Comparison of ENCODE assay signal across 8 cellular contexts in the genomic region with DNA sequence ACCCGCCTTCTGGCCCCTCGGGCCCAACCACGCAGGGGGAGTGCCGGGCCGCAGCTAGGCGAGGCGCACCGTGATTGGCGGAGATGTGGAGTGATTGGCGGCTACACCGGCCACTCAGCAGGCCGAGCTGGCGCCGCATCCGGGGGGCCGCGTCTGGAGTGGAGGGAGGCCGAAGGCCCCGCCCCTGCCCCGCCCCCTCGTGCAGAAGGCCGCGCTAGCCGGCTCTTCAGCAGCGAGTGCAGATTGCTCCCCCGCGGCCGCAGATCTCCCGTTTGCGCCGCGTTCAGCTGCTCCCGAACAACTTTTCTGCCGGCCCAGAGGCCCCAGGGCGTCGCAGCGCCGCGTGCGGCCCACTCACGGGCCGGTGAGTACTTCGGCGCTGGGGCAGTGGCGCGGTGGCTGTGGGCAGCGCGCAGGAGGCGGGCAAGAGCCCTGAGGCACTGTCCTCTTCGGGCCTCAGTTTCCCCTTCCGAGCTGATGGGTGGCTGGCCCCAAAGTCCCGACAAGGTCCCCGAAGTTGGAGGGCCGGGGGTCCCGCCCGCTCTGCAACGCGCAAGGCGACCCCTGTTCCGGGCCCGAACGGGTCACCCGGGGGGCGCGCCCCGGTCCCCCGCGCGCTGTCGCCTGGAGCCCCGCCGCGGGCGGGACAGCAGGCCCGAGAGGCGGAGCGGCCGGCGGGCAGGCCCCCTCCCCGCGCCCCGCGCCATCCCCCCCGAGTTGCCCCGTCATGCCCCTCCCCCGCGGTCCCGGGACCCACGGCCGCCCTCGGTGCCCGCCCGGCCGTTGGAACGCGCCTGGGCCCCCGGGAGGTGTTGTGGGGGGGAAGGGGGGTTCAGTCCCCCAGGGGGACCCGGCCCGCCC. TPM values are rescaled to one million over a fixed set of nuclear protein-coding genes. Genes with fewer than 3 reads are reported as not detected.
DNase-seq lines count a peak whose midpoint lies in the region; ATAC-seq and TF ChIP-seq lines count a peak whose summit lies in the region.

A gene with protein sequence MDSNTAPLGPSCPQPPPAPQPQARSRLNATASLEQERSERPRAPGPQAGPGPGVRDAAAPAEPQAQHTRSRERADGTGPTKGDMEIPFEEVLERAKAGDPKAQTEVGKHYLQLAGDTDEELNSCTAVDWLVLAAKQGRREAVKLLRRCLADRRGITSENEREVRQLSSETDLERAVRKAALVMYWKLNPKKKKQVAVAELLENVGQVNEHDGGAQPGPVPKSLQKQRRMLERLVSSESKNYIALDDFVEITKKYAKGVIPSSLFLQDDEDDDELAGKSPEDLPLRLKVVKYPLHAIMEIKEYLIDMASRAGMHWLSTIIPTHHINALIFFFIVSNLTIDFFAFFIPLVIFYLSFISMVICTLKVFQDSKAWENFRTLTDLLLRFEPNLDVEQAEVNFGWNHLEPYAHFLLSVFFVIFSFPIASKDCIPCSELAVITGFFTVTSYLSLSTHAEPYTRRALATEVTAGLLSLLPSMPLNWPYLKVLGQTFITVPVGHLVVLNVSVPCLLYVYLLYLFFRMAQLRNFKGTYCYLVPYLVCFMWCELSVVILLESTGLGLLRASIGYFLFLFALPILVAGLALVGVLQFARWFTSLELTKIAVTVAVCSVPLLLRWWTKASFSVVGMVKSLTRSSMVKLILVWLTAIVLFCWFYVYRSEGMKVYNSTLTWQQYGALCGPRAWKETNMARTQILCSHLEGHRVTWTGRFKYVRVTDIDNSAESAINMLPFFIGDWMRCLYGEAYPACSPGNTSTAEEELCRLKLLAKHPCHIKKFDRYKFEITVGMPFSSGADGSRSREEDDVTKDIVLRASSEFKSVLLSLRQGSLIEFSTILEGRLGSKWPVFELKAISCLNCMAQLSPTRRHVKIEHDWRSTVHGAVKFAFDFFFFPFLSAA (plus strand): TSS at position 200 of the 861 bp plus-strand sequence. CDS start 7,606 bp downstream, outside the sequence.

- no peaks in the 10 kb centered on the region for H3K9me3 ChIP-seq in lower lobe of right lung

- H3K27me3 ChIP-seq in lower lobe of right lung (ENCODE audit: low read depth) = no peaks in the 10 kb centered on the region

- H3K27ac ChIP-seq in C4-2B (peak within 1 kb of the TSS; percentile 83), lower lobe of right lung (peak within 1 kb of the TSS; percentile 85)

- no peak for TF ChIP-seq CTCF in C4-2B (conservative IDR thresholded peaks at IDR 0.05)
- no peak for TF ChIP-seq CTCF in lower lobe of right lung (IDR thresholded peaks at IDR 0.05)

- peaks cover 59% of the 10 kb centered on the region for H3K4me1 ChIP-seq in lower lobe of right lung

- H3K36me3 ChIP-seq in lower lobe of right lung = no peaks in the 10 kb centered on the region

- DNase-seq in NCI-H82 (lab: John Stamatoyannopoulos, UW) (peak; percentile 97), lower lobe of right lung (peak; percentile 97)
- DNase-seq in activated CD8-positive, alpha-beta memory T cell treated with anti-CD3 and anti-CD28 coated beads for 4 hours (ENCODE audit: low read depth in 2 of 2) = peak; percentile 90 to 93
- DNase-seq in effector CD8-positive, alpha-beta T cell (lab: John Stamatoyannopoulos, UW) = peak; percentile 90
- peak; percentile 93 to 97 (median 97) for DNase-seq in stimulated activated CD4-positive, alpha-beta T cell treated with anti-CD3 and anti-CD28 coated beads, TNF-alpha, amount 100 ng/mL, for 1 hour (ENCODE audit: low read depth in 3 of 3, low spot score in 1 of 3)

- ATAC-seq in GM19397 (IDR thresholded peaks at IDR 0.05; ENCODE audit: unreplicated experiment) (peak; percentile 100), HG03558 (IDR thresholded peaks at IDR 0.05; ENCODE audit: extremely low read depth, unreplicated experiment) (peak; percentile 100), lower lobe of right lung (peak; percentile 97)

- H3K4me3 ChIP-seq in lower lobe of right lung = peak within 1 kb of the TSS; percentile 92

- intact Hi-C loops in lower lobe of right lung (cut with DNase I) = no loop called here

RNA-seq across cellular contexts. Expression of the gene that starts here (rescaled TPM):
- 70.3 TPM for total RNA-seq in lower lobe of right lung

Comparison
In these comparisons a context has a peak if more than half of its experiments do, and no peak if none do; other contexts are left out.
1. Peak in every context shown above with its lines: DNase-seq, ATAC-seq, H3K4me3 ChIP-seq and H3K27ac ChIP-seq.